In the genomic region with DNA sequence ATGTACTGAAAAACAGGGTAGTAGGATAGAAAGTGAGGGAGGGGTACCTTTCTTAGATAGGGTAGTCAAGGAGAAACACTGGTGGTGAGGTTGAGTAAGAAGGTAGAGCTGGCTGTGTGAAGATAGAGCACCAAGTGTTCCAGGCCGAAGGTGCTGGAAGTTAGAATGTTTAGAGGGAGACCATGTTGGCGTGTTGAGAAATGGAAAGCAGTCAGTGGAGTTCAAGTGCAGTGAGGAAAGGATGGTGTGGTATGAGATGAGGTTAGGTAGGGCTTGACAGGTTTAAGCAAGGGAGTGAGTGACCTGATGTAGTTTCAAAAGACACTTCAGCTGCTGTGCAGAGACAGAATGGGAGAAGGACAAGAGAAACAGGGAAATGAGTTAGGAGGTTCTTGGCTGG, we compare ENCODE assay signal across 23 cellular contexts.
"Had no signal": no experiment of that assay in that cellular context is flagged by ENCODE, and none has a peak within 500 bp of the region (broad histone marks: within the 10 kb centered on the region; RNA-seq: fewer than 3 reads in every experiment).

No MANE protein-coding gene starts in this region.

- H3K4me3 Mint-ChIP-seq: activated CD8-positive, alpha-beta T cell treated with anti-CD3 and anti-CD28 coated beads, Interleukin-2, amount 10 ng/mL, durations not matched to agents 7 days and 5 days; activated naive CD8-positive, alpha-beta T cell treated with anti-CD3 and anti-CD28 coated beads, Interleukin-2, amount 10 ng/mL, durations not matched to agents 7 days and 5 days; activated T-helper 1 cell treated with anti-CD3 and anti-CD28 coated beads, Interleukin-12 subunit alpha, Interleukin-12 subunit beta, Interleukin-2, Interleukin-4 antibody, amounts not matched to agents 30 ng/mL and 10 ng/mL and 1 ng/mL, durations not matched to agents 14 hours and 24 hours and 36 hours; nephron; stimulated activated effector memory CD8-positive, alpha-beta T cell treated with anti-CD3 and anti-CD28 coated beads, Interleukin-12 subunit alpha, Interleukin-12 subunit beta, amount 100 ng/mL, for 72 hours; T-helper 17 cell had no signal

- H3K36me3 ChIP-seq: colonic mucosa, pancreas, uterus had no signal

- H3K4me1 ChIP-seq: colonic mucosa, heart left ventricle, pancreas, psoas muscle, right atrium auricular region had no signal

- FAIRE-seq: bronchial epithelial cell, frontal cortex, islet of Langerhans, pancreas had no signal

- H3K9me3 Mint-ChIP-seq: activated naive CD8-positive, alpha-beta T cell treated with anti-CD3 and anti-CD28 coated beads, Interleukin-2, amount 10 ng/mL, durations not matched to agents 7 days and 5 days; activated T-helper 1 cell treated with anti-CD3 and anti-CD28 coated beads, Interleukin-12 subunit alpha, Interleukin-12 subunit beta, Interleukin-2, Interleukin-4 antibody, amounts not matched to agents 30 ng/mL and 10 ng/mL and 1 ng/mL, durations not matched to agents 14 hours and 24 hours and 36 hours; nephron; stimulated activated effector memory CD8-positive, alpha-beta T cell treated with anti-CD3 and anti-CD28 coated beads, Interleukin-12 subunit alpha, Interleukin-12 subunit beta, amount 100 ng/mL, for 72 hours had no signal

- H3K27ac ChIP-seq: colonic mucosa, esophagus muscularis mucosa, heart left ventricle, pancreas, psoas muscle, right atrium auricular region, uterus, VCaP had no signal

- H3K9me3 ChIP-seq: colonic mucosa, esophagus muscularis mucosa, heart left ventricle, pancreas, psoas muscle, right atrium auricular region, uterus had no signal

- H3K4me3 ChIP-seq: colonic mucosa, esophagus muscularis mucosa, heart left ventricle, pancreas, psoas muscle, right atrium auricular region, uterus had no signal

- H3K27ac Mint-ChIP-seq: activated CD8-positive, alpha-beta T cell treated with anti-CD3 and anti-CD28 coated beads, Interleukin-2, amount 10 ng/mL, durations not matched to agents 7 days and 5 days; activated naive CD8-positive, alpha-beta T cell treated with anti-CD3 and anti-CD28 coated beads, Interleukin-2, amount 10 ng/mL, durations not matched to agents 7 days and 5 days; activated T-helper 1 cell treated with anti-CD3 and anti-CD28 coated beads, Interleukin-12 subunit alpha, Interleukin-12 subunit beta, Interleukin-2, Interleukin-4 antibody, amounts not matched to agents 30 ng/mL and 10 ng/mL and 1 ng/mL, durations not matched to agents 14 hours and 24 hours and 36 hours; T-helper 17 cell had no signal

- DNase-seq: activated CD4-positive, alpha-beta T cell treated with anti-CD3 and anti-CD28 coated beads, Interleukin-2, amount 50 U/mL, for 1 hour; activated CD4-positive, CD25-positive, alpha-beta regulatory T cell treated with anti-CD3 and anti-CD28 coated beads, Interleukin-2, amount 50 U/mL, for 72 hours; activated CD8-positive, alpha-beta T cell treated with anti-CD3 and anti-CD28 coated beads, Interleukin-2, amount 10 ng/mL, durations not matched to agents 7 days and 5 days; activated gamma-delta T cell treated with Interleukin-2 at 50 U/mL for 16 hours; activated naive CD8-positive, alpha-beta T cell treated with anti-CD3 and anti-CD28 coated beads, Interleukin-2, amount 10 ng/mL, durations not matched to agents 7 days and 5 days; amygdala; colonic mucosa; heart left ventricle; pancreas; psoas muscle; stimulated activated CD4-positive, alpha-beta T cell treated with anti-CD3 and anti-CD28 coated beads, Interleukin-12 subunit alpha, Interleukin-12 subunit beta, amount 100 ng/mL, for 4 hours; T-helper 17 cell; trophoblast cell; uterus had no signal

- H3K27me3 ChIP-seq: colonic mucosa, esophagus muscularis mucosa, heart left ventricle, pancreas, right atrium auricular region, uterus had no signal

- H3K27me3 Mint-ChIP-seq: activated naive CD8-positive, alpha-beta T cell treated with anti-CD3 and anti-CD28 coated beads, Interleukin-2, amount 10 ng/mL, durations not matched to agents 7 days and 5 days; T-helper 17 cell had no signal

- ATAC-seq: activated CD8-positive, alpha-beta T cell treated with anti-CD3 and anti-CD28 coated beads, Interleukin-2, amount 10 ng/mL, durations not matched to agents 7 days and 5 days; pancreas; stimulated activated effector memory CD8-positive, alpha-beta T cell treated with anti-CD3 and anti-CD28 coated beads, Interleukin-12 subunit alpha, Interleukin-12 subunit beta, amount 100 ng/mL, for 72 hours; T-helper 17 cell had no signal
